23 cellular contexts compared by ENCODE assay signal in genomic region chr12:112851024-112851777, GRCh38. TPM values are rescaled to one million over a fixed set of nuclear protein-coding genes. Genes with fewer than 3 reads are reported as not detected.
DNase-seq lines count a peak whose midpoint lies in the region; ATAC-seq, FAIRE-seq and TF ChIP-seq lines count a peak whose summit lies in the region.
"Had no signal": no experiment of that assay in that cellular context is flagged by ENCODE, and none has a peak within 500 bp of the region (broad histone marks: within the 10 kb centered on the region; RNA-seq: fewer than 3 reads in every experiment).

No MANE protein-coding gene starts in this region.

- H2BK5ac ChIP-seq in mesendoderm (ENCODE audit: low read length), result peak overlapping the region; percentile 71

- ATAC-seq in K562 (no peak), HG03039 (IDR thresholded peaks at IDR 0.05; ENCODE audit: unreplicated experiment) (no peak), HG03139 (IDR thresholded peaks at IDR 0.05; ENCODE audit: unreplicated experiment) (no peak)

- FAIRE-seq in K562 (lab: Jason Lieb, UNC), result no peak

- H3K9ac ChIP-seq in K562 (ENCODE audit: insufficient read depth in 1 of 2, low read depth in 2 of 2, low read length in 2 of 2) (no peak overlapping the region), mesendoderm (ENCODE audit: low read length) (no peak overlapping the region)
- H3K9ac ChIP-seq: KMS-11 had no signal

- H3K27me3 ChIP-seq in K562 (ENCODE audit: control insufficient read depth in 2 of 2, insufficient read depth in 2 of 2, low read length in 2 of 2) (peaks cover 0 to 8% of the 10 kb centered on the region in 2 experiments; a peak in 3 of 5 replicates), mesendoderm (ENCODE audit: insufficient read depth, low read length, poor library complexity) (no peaks in the 10 kb centered on the region)
- H3K27me3 ChIP-seq: SJSA1 had no signal

- H3K4me1 ChIP-seq in K562 (replicated peaks in 1 of 2; ENCODE audit: control insufficient read depth in 2 of 2, insufficient read depth in 2 of 2, low read length in 2 of 2), result no peaks in the 10 kb centered on the region
- peaks cover 6% of the 10 kb centered on the region for H3K4me1 ChIP-seq in mesendoderm (ENCODE audit: control insufficient read depth, low read depth, low read length)

- TF ChIP-seq EP300 in K562 (IDR thresholded peaks at IDR 0.05; ENCODE audit: low read length), result no peak

- no peak overlapping the region for H3K4me3 ChIP-seq in K562
- no peak overlapping the region for H3K4me3 ChIP-seq in mesendoderm (ENCODE audit: low read length)
- H3K4me3 ChIP-seq: SJSA1 had no signal

- DNase-seq in NCI-H146 (lab: John Stamatoyannopoulos, UW), result peak; percentile 46
- DNase-seq in NCI-H146 treated with DMSO at 0.1 percent for 48 hours (lab: John Stamatoyannopoulos, UW; ENCODE audit: unreplicated experiment), result no peak
- DNase-seq in K562 (ENCODE audit: extremely low read depth in 1 of 4, low spot score in 3 of 4), result no peak
- peak; percentile 52 for DNase-seq in mesendoderm
- DNase-seq in activated CD4-positive, alpha-beta T cell treated with anti-CD3 and anti-CD28 coated beads, Interleukin-2, amount 50 U/mL, for 48 hours, result no peak
- DNase-seq: CD8-positive, alpha-beta memory T cell; DMS 273 treated with DMSO at 0.1 percent for 48 hours; DMS79; H7; IMR-90; NCI-H1048; NCI-H187; NCI-H2081 treated with DMSO at 0.1 percent for 48 hours; NCI-H345; Right ventricle myocardium superior; RPMI8226 had no signal

- peak overlapping the region; percentile 46 for H3K4ac ChIP-seq in mesendoderm (ENCODE audit: low read depth, low read length)

- TF ChIP-seq POLR2A in K562 (conservative IDR thresholded peaks at IDR 0.05), result no peak

- no TSS peak for BruUV-seq in K562 (replicated peaks; lab: Mats Ljungman, UMichigan)

- intact Hi-C loops in K562 (cut with micrococcal nuclease), result no loop called here

- H2AK5ac ChIP-seq in mesendoderm (ENCODE audit: low read length), result no peak overlapping the region

- no peaks in the 10 kb centered on the region for H3K9me1 ChIP-seq in K562 (ENCODE audit: control insufficient read depth, insufficient read depth, low read length)

- no peaks in the 10 kb centered on the region for H3K79me2 ChIP-seq in K562 (ENCODE audit: control insufficient read depth, insufficient read depth, low read length)
- H3K79me2 ChIP-seq in mesendoderm (ENCODE audit: control insufficient read depth, insufficient read depth, low read length), result no peaks in the 10 kb centered on the region

- H2BK15ac ChIP-seq in mesendoderm (replicated peaks; ENCODE audit: low read depth), result no peak overlapping the region

- peak overlapping the region; percentile 36 for H3K18ac ChIP-seq in mesendoderm (ENCODE audit: low read length)

- no peak for TF ChIP-seq CTCF in K562 (IDR thresholded peaks at IDR 0.05 in 2 of 3, conservative IDR thresholded peaks at IDR 0.05 in 1 of 3; ENCODE audit: insufficient read depth in 2 of 3, low read depth in 1 of 3, low read length in 3 of 3)

- CTCF ChIA-PET in K562 (lab: Yijun Ruan, JAX; ENCODE audit: low intra/inter-chr PET ratio), result no interaction called here

- H2BK120ac ChIP-seq in mesendoderm (ENCODE audit: low read depth, low read length), result no peak overlapping the region

- H3K27ac ChIP-seq in K562 (ENCODE audit: extremely low read depth, low read depth, low read length) (no peak overlapping the region), mesendoderm (ENCODE audit: low read depth, low read length) (peak overlapping the region; percentile 30)
- H3K27ac ChIP-seq: 22Rv1, C4-2B, KMS-11, SJSA1 had no signal

- H3K4me2 ChIP-seq in K562 (ENCODE audit: insufficient read depth, low read length) (no peak overlapping the region), mesendoderm (ENCODE audit: low read length) (no peak overlapping the region)
- H3K4me2 ChIP-seq: KMS-11 had no signal

- no peak overlapping the region for H3K23ac ChIP-seq in mesendoderm (ENCODE audit: low read length)

- no peaks in the 10 kb centered on the region; the same call in 1 of the 2 replicates for H4K20me1 ChIP-seq in K562 (replicated peaks; ENCODE audit: control insufficient read depth, insufficient read depth, low read length)

- POLR2A ChIA-PET in K562 (lab: Yijun Ruan, JAX), result interaction anchor here (0.7 to 1.6 kb wide), 4 partner anchors 9 to 201 kb away, joined by 3 to 4 read pairs (median 3); no protein-coding TSS in a partner anchor

- no peaks in the 10 kb centered on the region for H3K79me1 ChIP-seq in mesendoderm (ENCODE audit: low read length)

- no peak for TF ChIP-seq RAD21 in K562 (CRISPR knock-in tag; conservative IDR thresholded peaks at IDR 0.05 in 1 of 2, IDR thresholded peaks at IDR 0.05 in 1 of 2)

- no peaks in the 10 kb centered on the region for H3K36me3 ChIP-seq in K562 (ENCODE audit: control insufficient read depth, insufficient read depth, low read length)
- no peaks in the 10 kb centered on the region for H3K36me3 ChIP-seq in mesendoderm (ENCODE audit: control insufficient read depth, insufficient read depth, low read length)
- H3K36me3 ChIP-seq: SJSA1 had no signal

- 1% methylated on average over 4 of the region's 4 CpGs for WGBS in K562 (ENCODE audit: insufficient coverage, low coverage, missing lambda C conversion rate)
- WGBS in mesendoderm (ENCODE audit: extremely low coverage, insufficient coverage, low lambda C conversion rate), result no CpG with 5 or more reads among the region's 4 CpGs

- no peaks in the 10 kb centered on the region for H3K9me3 ChIP-seq in K562 (replicated peaks; ENCODE audit: control insufficient read depth, insufficient read depth, low read depth, low read length)
- H3K9me3 ChIP-seq: SJSA1 had no signal

- in situ Hi-C loops in K562 (cut with MboI), result no loop called here

- H4K8ac ChIP-seq in mesendoderm (ENCODE audit: low read depth, low read length), result no peak overlapping the region

- H3K56ac ChIP-seq in mesendoderm (ENCODE audit: low read length), result peak overlapping the region; percentile 57

- no peak overlapping the region for H2AFZ ChIP-seq in K562 (ENCODE audit: low read depth, low read length)

- no peak overlapping the region for H4K5ac ChIP-seq in mesendoderm (ENCODE audit: low read length)

TF ChIP-seq in K562, 482 proteins besides CTCF, POLR2A, EP300 and RAD21:
- TF ChIP-seq ZNF583 (CRISPR knock-in tag; IDR thresholded peaks at IDR 0.05), result no peak
- peak; percentile 74; the same call in 1 of the 2 replicates for TF ChIP-seq ESRRA (IDR thresholded peaks at IDR 0.05; ENCODE audit: borderline replicate concordance, low read depth)

RNA-seq across cellular contexts. Expression of gene OAS1, which starts 55.6 kb away (rescaled TPM):
- not detected in 2 replicates for total RNA-seq in K562 (2011; cell fraction: chromatin; rRNA removed; ENCODE audit: low replicate concordance)
- total RNA-seq in K562 (2011; cell fraction: nucleolus; rRNA removed), result not detected in 2 replicates
- not detected in 2 replicates for total RNA-seq in K562 (2011; cell fraction: nucleoplasm; rRNA removed)
- total RNA-seq in K562 (2014; rRNA removed), result not detected in 2 replicates
- total RNA-seq in K562 (2014; rRNA removed; fragmentation: Illumina TruSeq; extraction: Trizol), result not detected in 2 replicates
- 0.25 TPM in 1 of 2 replicates, not detected in the other for total RNA-seq in K562 (2015; rRNA removed; fragmentation: Illumina TruSeq; extraction: Trizol)
- total RNA-seq in K562 (2021), result 0.29 TPM in 1 of 2 replicates, not detected in the other
- not detected in 2 replicates for polyA plus RNA-seq in K562 (2011; rRNA removed)
- polyA plus RNA-seq in K562 (2011; cell fraction: cytosol; rRNA removed), result not detected in 2 replicates
- polyA plus RNA-seq in K562 (2011; cell fraction: nucleus; rRNA removed), result not detected in 2 replicates
- polyA plus RNA-seq in K562 (2012), result 0.22 TPM in 1 of 2 replicates, not detected in the other
- not detected in 2 replicates for polyA plus RNA-seq in K562 (2014; fragmentation: Illumina TruSeq; extraction: Trizol)
- under 1 TPM in 1 of 2 experiments, not detected in 1; 0.06 TPM for polyA plus RNA-seq in K562 (2014; fragmentation: Nextera tagmentation; extraction: Ambion mirVana)
- not detected in 2 replicates for polyA plus RNA-seq in K562 (2014; rRNA removed)
- not detected in 2 replicates for polyA minus RNA-seq in K562 (2011; rRNA and poly(A)+ RNA removed)
- not detected in 2 replicates for polyA minus RNA-seq in K562 (2011; cell fraction: cytosol; rRNA and poly(A)+ RNA removed)
- polyA minus RNA-seq in K562 (2011; cell fraction: nucleus; rRNA and poly(A)+ RNA removed), result not detected in 2 replicates
- 0.03 TPM for polyA plus RNA-seq in mesendoderm (2013, experiment 1 of 2)
- 0.04 TPM for polyA plus RNA-seq in mesendoderm (2013, experiment 2 of 2)
- total RNA-seq: IMR-90, SJSA1 had no signal
- polyA plus RNA-seq: IMR-90 had no signal

RNA-seq across cellular contexts. Expression of gene RPH3A, which starts 59.7 kb away (rescaled TPM):
- not detected in 2 replicates for total RNA-seq in K562 (2011; cell fraction: chromatin; rRNA removed; ENCODE audit: low replicate concordance)
- total RNA-seq in K562 (2011; cell fraction: nucleolus; rRNA removed), result not detected in 2 replicates
- total RNA-seq in K562 (2011; cell fraction: nucleoplasm; rRNA removed), result not detected in 2 replicates
- total RNA-seq in K562 (2014; rRNA removed) (not detected in 2 replicates), K562 (2014; rRNA removed; fragmentation: Illumina TruSeq; extraction: Trizol) (not detected in 2 replicates), K562 (2015; rRNA removed; fragmentation: Illumina TruSeq; extraction: Trizol) (not detected in 2 replicates), K562 (2021) (not detected in 2 replicates)
- polyA plus RNA-seq in K562 (2011; rRNA removed) (not detected in 2 replicates), K562 (2014; fragmentation: Illumina TruSeq; extraction: Trizol) (0.04 TPM in 1 of 2 replicates, not detected in the other), K562 (2014; fragmentation: Nextera tagmentation; extraction: Ambion mirVana) (under 1 TPM in 1 of 2 experiments, not detected in 1; 0.07 TPM), K562 (2014; rRNA removed) (not detected in 2 replicates)
- polyA plus RNA-seq in K562 (2011; cell fraction: cytosol; rRNA removed), result not detected in 2 replicates
- not detected in 2 replicates for polyA plus RNA-seq in K562 (2011; cell fraction: nucleus; rRNA removed)
- polyA plus RNA-seq in K562 (2012), result 0.18 TPM in 1 of 2 replicates, not detected in the other
- polyA minus RNA-seq in K562 (2011; rRNA and poly(A)+ RNA removed), result not detected in 2 replicates
- polyA minus RNA-seq in K562 (2011; cell fraction: cytosol; rRNA and poly(A)+ RNA removed), result not detected in 2 replicates
- not detected in 2 replicates for polyA minus RNA-seq in K562 (2011; cell fraction: nucleus; rRNA and poly(A)+ RNA removed)
- polyA plus RNA-seq in mesendoderm (2013, experiment 1 of 2), result 0.04 TPM
- 0.07 TPM for polyA plus RNA-seq in mesendoderm (2013, experiment 2 of 2)
- total RNA-seq: B cell; CD8-positive, alpha-beta memory T cell; H7; IMR-90; Right ventricle myocardium superior had no signal
- polyA plus RNA-seq: CD8-positive, alpha-beta memory T cell; IMR-90 had no signal

Comparison
In these comparisons a context has a peak if more than half of its experiments do, and no peak if none do; other contexts are left out.
1. DNase-seq: peak in NCI-H146 (single experiment) and mesendoderm (single experiment); none in NCI-H146 treated with DMSO at 0.1 percent for 48 hours (single experiment), K562 (0 of 4) and activated CD4-positive, alpha-beta T cell treated with anti-CD3 and anti-CD28 coated beads, Interleukin-2, amount 50 U/mL, for 48 hours (0 of 2).